In genomic region chr4:3477750-3478430, GRCh38 we compare ENCODE assay signal across 19 cellular contexts. TPM values are rescaled to one million over a fixed set of nuclear protein-coding genes. Genes with fewer than 3 reads are reported as not detected.
A peak's percentile ranks its signal among the peaks of the same experiment; 100 is the strongest.
DNase-seq lines count a peak whose midpoint lies in the region; ATAC-seq, FAIRE-seq and TF ChIP-seq lines count a peak whose summit lies in the region.
"Had no signal": no experiment of that assay in that cellular context is flagged by ENCODE, and none has a peak within 500 bp of the region (broad histone marks: within the 10 kb centered on the region; RNA-seq: fewer than 3 reads in every experiment).

No MANE protein-coding gene starts in this region.

- H4K8ac ChIP-seq in mesendoderm (ENCODE audit: low read depth, low read length), result no peak overlapping the region

- H3K56ac ChIP-seq in mesendoderm (ENCODE audit: low read length), result no peak overlapping the region

- H3K4me1 ChIP-seq in BLaER1 treated with 17β-estradiol and CSF1 and Interleukin-3, amounts not matched to agents 10 nM and 100 nM, result peaks cover 6 to 64% (median 48%) of the 10 kb centered on the region in 10 experiments; a peak in 17 of 20 replicates
- H3K4me1 ChIP-seq in mesendoderm (ENCODE audit: control insufficient read depth, low read depth, low read length) (peaks cover 13% of the 10 kb centered on the region), vagina (no peaks in the 10 kb centered on the region)

- no peak overlapping the region for H2BK120ac ChIP-seq in mesendoderm (ENCODE audit: low read depth, low read length)

- H2AK5ac ChIP-seq in mesendoderm (ENCODE audit: low read length), result no peak overlapping the region

- no peak overlapping the region for H3K18ac ChIP-seq in mesendoderm (ENCODE audit: low read length)

- intact Hi-C loops in vagina (cut with DNase I), result no loop called here

- H3K23ac ChIP-seq in mesendoderm (ENCODE audit: low read length), result no peak overlapping the region

- no CpG with 5 or more reads among the region's 23 CpGs for WGBS in mesendoderm (ENCODE audit: extremely low coverage, insufficient coverage, low lambda C conversion rate)

- H3K79me1 ChIP-seq in mesendoderm (ENCODE audit: low read length), result no peaks in the 10 kb centered on the region

- H3K9me3 ChIP-seq in BLaER1 treated with 17β-estradiol and CSF1 and Interleukin-3, amounts not matched to agents 10 nM and 100 nM (replicated peaks in 1 of 11), result no peaks in the 10 kb centered on the region
- no peaks in the 10 kb centered on the region for H3K9me3 ChIP-seq in vagina

- H3K4me3 ChIP-seq in BLaER1 treated with 17β-estradiol and CSF1 and Interleukin-3, amounts not matched to agents 10 nM and 100 nM, result no peak overlapping the region
- H3K4me3 ChIP-seq in mesendoderm (ENCODE audit: low read length), result no peak overlapping the region
- no peak overlapping the region for H3K4me3 ChIP-seq in vagina

- FAIRE-seq in GM12891 (lab: Jason Lieb, UNC), result no peak

- peak overlapping the region in 2 of 11 experiments; percentile 17 to 29; a peak in 1 of 22 replicates for H3K9ac ChIP-seq in BLaER1 treated with 17β-estradiol and CSF1 and Interleukin-3, amounts not matched to agents 10 nM and 100 nM
- no peak overlapping the region for H3K9ac ChIP-seq in mesendoderm (ENCODE audit: low read length)

- no peak overlapping the region for H2BK15ac ChIP-seq in mesendoderm (replicated peaks; ENCODE audit: low read depth)

- DNase-seq in A172 (ENCODE audit: low spot score) (peak; percentile 17), NCI-H69 (lab: John Stamatoyannopoulos, UW) (peak; percentile 76), mesendoderm (peak; percentile 64), vagina (ENCODE audit: extremely low spot score in 2 of 2) (no peak), cerebellar nuclear complex (lab: John Stamatoyannopoulos, UW) (no peak), GM12891 (ENCODE audit: insufficient read length, low spot score) (no peak)
- DNase-seq: CD4-positive, alpha-beta T cell; DMS79 treated with DMSO at 0.1 percent for 48 hours; GOT3; NCI-H1048; NCI-H1694 treated with DMSO at 0.1 percent for 48 hours; NCI-H2107; NCI-H526 treated with DMSO at 0.1 percent for 48 hours; SW 1271 had no signal

- H4K5ac ChIP-seq in mesendoderm (ENCODE audit: low read length), result no peak overlapping the region

- no peak overlapping the region for H3K4ac ChIP-seq in mesendoderm (ENCODE audit: low read depth, low read length)

- H3K27ac ChIP-seq in BLaER1 treated with 17β-estradiol and CSF1 and Interleukin-3, amounts not matched to agents 10 nM and 100 nM, result no peak overlapping the region
- H3K27ac ChIP-seq in mesendoderm (ENCODE audit: low read depth, low read length), result no peak overlapping the region
- no peak overlapping the region for H3K27ac ChIP-seq in vagina
- H3K27ac ChIP-seq: RWPE1 had no signal

- ATAC-seq in activated CD4-positive, CD25-positive, alpha-beta regulatory T cell treated with anti-CD3 and anti-CD28 coated beads, Interleukin-2, amount 50 U/mL, for 24 hours, result no peak

- H4K20me1 ChIP-seq in BLaER1 treated with 17β-estradiol and CSF1 and Interleukin-3, amounts not matched to agents 10 nM and 100 nM, result peaks cover 0 to 70% (median 0%) of the 10 kb centered on the region in 11 experiments; a peak in 7 of 22 replicates

- H3K36me3 ChIP-seq in BLaER1 treated with 17β-estradiol and CSF1 and Interleukin-3, amounts not matched to agents 10 nM and 100 nM, result no peaks in the 10 kb centered on the region
- H3K36me3 ChIP-seq in mesendoderm (ENCODE audit: control insufficient read depth, insufficient read depth, low read length) (no peaks in the 10 kb centered on the region), vagina (no peaks in the 10 kb centered on the region)

- H3K79me2 ChIP-seq in mesendoderm (ENCODE audit: control insufficient read depth, insufficient read depth, low read length), result no peaks in the 10 kb centered on the region

- peak overlapping the region in 10 of 11 experiments; percentile 5 to 81 (median 60); a peak in 17 of 22 replicates for H3K4me2 ChIP-seq in BLaER1 treated with 17β-estradiol and CSF1 and Interleukin-3, amounts not matched to agents 10 nM and 100 nM
- H3K4me2 ChIP-seq in mesendoderm (ENCODE audit: low read length), result no peak overlapping the region

- no peak for TF ChIP-seq CTCF in vagina (IDR thresholded peaks at IDR 0.05)

- no peak overlapping the region for H2BK5ac ChIP-seq in mesendoderm (ENCODE audit: low read length)

- TF ChIP-seq POLR2A in vagina (IDR thresholded peaks at IDR 0.05) (no peak), GM12891 (IDR thresholded peaks at IDR 0.05; ENCODE audit: low read depth, low read length) (no peak)

- peaks cover 10 to 48% (median 25%) of the 10 kb centered on the region in 11 experiments; a peak in 19 of 22 replicates for H3K27me3 ChIP-seq in BLaER1 treated with 17β-estradiol and CSF1 and Interleukin-3, amounts not matched to agents 10 nM and 100 nM
- no peaks in the 10 kb centered on the region for H3K27me3 ChIP-seq in mesendoderm (ENCODE audit: insufficient read depth, low read length, poor library complexity)
- H3K27me3 ChIP-seq in vagina, result no peaks in the 10 kb centered on the region

TF ChIP-seq in GM12891, 5 proteins besides CTCF, POLR2A, EP300 and RAD21:
- no peak for TF ChIP-seq TAF1 (IDR thresholded peaks at IDR 0.05; ENCODE audit: low read depth, low read length)
- no peak for TF ChIP-seq PAX5 (IDR thresholded peaks at IDR 0.05; ENCODE audit: insufficient read depth, low read length, severe bottlenecking)
- no peak for TF ChIP-seq SPI1 (IDR thresholded peaks at IDR 0.05; ENCODE audit: low read depth, low read length)
- no peak for TF ChIP-seq POLR2AphosphoS5 (IDR thresholded peaks at IDR 0.05; ENCODE audit: low read depth, low read length)
- no peak for TF ChIP-seq POU2F2 (IDR thresholded peaks at IDR 0.05; ENCODE audit: low read depth, low read length)
TF ChIP-seq in GM12891: peak in this region for 0.

RNA-seq across cellular contexts. Expression of gene DOK7, which starts 14.8 kb away (rescaled TPM):
- 17.9 and 21.4 TPM in 2 replicates for total RNA-seq in A172 (2014; rRNA removed; shearing (Covaris generic))
- 0.21 TPM for polyA plus RNA-seq in mesendoderm (2013, experiment 1 of 2)
- polyA plus RNA-seq in mesendoderm (2013, experiment 2 of 2), result 0.14 TPM
- total RNA-seq in vagina, result 4.7 TPM
- 0.98 TPM for polyA plus RNA-seq in GM12891 (2012; ENCODE audit: low read depth, missing spikeins)
- total RNA-seq: CD4-positive, alpha-beta T cell; G401; SK-MEL-5 had no signal

RNA-seq across cellular contexts. Expression of gene HGFAC, which starts 36.1 kb away (rescaled TPM):
- 0.36 TPM in 1 of 2 replicates, not detected in the other for total RNA-seq in A172 (2014; rRNA removed; shearing (Covaris generic))
- polyA plus RNA-seq in mesendoderm (2013, experiment 1 of 2), result 0.10 TPM
- polyA plus RNA-seq in mesendoderm (2013, experiment 2 of 2), result 0.06 TPM
- not detected for total RNA-seq in vagina
- polyA plus RNA-seq in GM12891 (2012; ENCODE audit: low read depth, missing spikeins), result not detected
- total RNA-seq: G401, SK-MEL-5 had no signal

RNA-seq across cellular contexts. Expression of gene LRPAP1, which starts 54.3 kb away (rescaled TPM):
- 116 and 171 TPM in 2 replicates for total RNA-seq in A172 (2014; rRNA removed; shearing (Covaris generic))
- polyA plus RNA-seq in mesendoderm (2013, experiment 1 of 2), result 46.7 TPM
- 50.6 TPM for polyA plus RNA-seq in mesendoderm (2013, experiment 2 of 2)
- total RNA-seq in vagina, result 98.7 TPM
- 46.7 TPM for polyA plus RNA-seq in GM12891 (2012; ENCODE audit: low read depth, missing spikeins)

Comparison
In these comparisons a context has a peak if more than half of its experiments do, and no peak if none do; other contexts are left out.
1. DNase-seq: peak in A172 (single experiment), NCI-H69 (single experiment) and mesendoderm (single experiment); none in vagina (0 of 2), cerebellar nuclear complex (0 of 2) and GM12891 (single experiment).